Comparison of ENCODE assay signal across 9 cellular contexts in genomic region chr1:45394342-45394741, GRCh38. TPM values are rescaled to one million over a fixed set of nuclear protein-coding genes. Genes with fewer than 3 reads are reported as not detected.
DNase-seq lines count a peak whose midpoint lies in the region; ATAC-seq and TF ChIP-seq lines count a peak whose summit lies in the region.
"Had no signal": no experiment of that assay in that cellular context is flagged by ENCODE, and none has a peak within 500 bp of the region (broad histone marks: within the 10 kb centered on the region; RNA-seq: fewer than 3 reads in every experiment).

No MANE protein-coding gene starts in this region.

- H3K4me1 ChIP-seq in lower lobe of right lung (peaks cover 15% of the 10 kb centered on the region), BE2C (no peaks in the 10 kb centered on the region)

- ATAC-seq in GM18520 (IDR thresholded peaks at IDR 0.05; ENCODE audit: unreplicated experiment) (peak; percentile 59), GM21529 (IDR thresholded peaks at IDR 0.05; ENCODE audit: unreplicated experiment) (peak; percentile 69), HG03558 (IDR thresholded peaks at IDR 0.05; ENCODE audit: extremely low read depth, unreplicated experiment) (peak; percentile 38), lower lobe of right lung (peak in 1 of 2 donors; percentile 8)

- DNase-seq in lower lobe of right lung (no peak), RWPE1 (ENCODE audit: low spot score) (no peak), BE2C (no peak), NCI-H1694 (lab: John Stamatoyannopoulos, UW) (no peak), hepatic stellate cell (ENCODE audit: low spot score) (no peak)
- DNase-seq: activated T-cell treated with anti-CD3 and anti-CD28 coated beads, Interleukin-2, amount 50 U/mL, for 1 hour had no signal

- H3K36me3 ChIP-seq in lower lobe of right lung = no peaks in the 10 kb centered on the region
- H3K36me3 ChIP-seq in BE2C = no peaks in the 10 kb centered on the region

- CTCF ChIA-PET in RWPE1 (lab: Yijun Ruan, JAX) = interaction anchor here (0.7 kb wide), 1 partner anchor 25 kb away, joined by 3 read pairs; no protein-coding TSS in a partner anchor

- TF ChIP-seq CTCF in lower lobe of right lung (IDR thresholded peaks at IDR 0.05) = no peak
- TF ChIP-seq CTCF in RWPE1 (conservative IDR thresholded peaks at IDR 0.05; ENCODE audit: low read depth) = no peak
- TF ChIP-seq CTCF in BE2C (IDR thresholded peaks at IDR 0.05; ENCODE audit: low read depth, low read length) = no peak

- POLR2A ChIA-PET in RWPE1 (lab: Yijun Ruan, JAX; ENCODE audit: low non-redundant PET) = no interaction called here

- H3K27me3 ChIP-seq in lower lobe of right lung (ENCODE audit: low read depth) (no peaks in the 10 kb centered on the region), BE2C (no peaks in the 10 kb centered on the region)

- H3K4me3 ChIP-seq in lower lobe of right lung (no peak overlapping the region), BE2C (ENCODE audit: low read depth, low read length) (no peak overlapping the region)

- H3K9me3 ChIP-seq in lower lobe of right lung (no peaks in the 10 kb centered on the region), BE2C (no peaks in the 10 kb centered on the region)

- peak overlapping the region; percentile 55 for H3K27ac ChIP-seq in lower lobe of right lung
- H3K27ac ChIP-seq in RWPE1 = no peak overlapping the region

- intact Hi-C loops in lower lobe of right lung (cut with DNase I) = no loop called here

RNA-seq across cellular contexts. Expression of gene MUTYH, which starts 54.1 kb away (rescaled TPM):
- total RNA-seq in lower lobe of right lung = 23.7 TPM
- 41.3 TPM for polyA plus RNA-seq in BE2C (2012; ENCODE audit: insufficient read depth, insufficient read length, low read depth)

RNA-seq across cellular contexts. Expression of gene TOE1, which starts 54.4 kb away (rescaled TPM):
- total RNA-seq in lower lobe of right lung = 11.5 TPM
- polyA plus RNA-seq in BE2C (2012; ENCODE audit: insufficient read depth, insufficient read length, low read depth) = 16.9 TPM
